In the genomic region with DNA sequence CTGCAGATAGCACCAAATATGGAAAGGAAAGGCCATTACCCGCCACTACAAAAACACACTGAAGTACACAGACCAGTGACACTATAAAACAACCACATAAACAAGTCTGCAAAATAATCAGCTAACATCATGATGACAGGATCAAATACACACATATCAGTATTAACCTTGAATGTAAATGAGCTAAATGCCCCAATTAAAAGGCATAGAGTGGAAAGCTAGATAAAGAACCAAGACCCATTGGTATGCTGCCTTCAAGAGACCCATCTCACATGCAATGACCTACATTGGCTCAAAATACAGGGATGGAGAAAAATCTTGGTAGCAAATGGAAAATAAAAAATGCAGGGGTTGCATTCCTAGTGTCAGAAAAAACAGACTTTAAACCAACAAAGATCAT, we compare ENCODE assay signal across 3 cellular contexts.
A peak's percentile ranks its signal among the peaks of the same experiment; 100 is the strongest.
DNase-seq lines count a peak whose midpoint lies in the region; FAIRE-seq and TF ChIP-seq lines count a peak whose summit lies in the region.
"Not testable (repeated sequence)": the region's sequence is repeated elsewhere in the genome, so short reads cannot be mapped to it uniquely, and the experiment has no call there.

No MANE protein-coding gene starts in this region.

- H3K4me3 ChIP-seq in HEK293 (ENCODE audit: low read depth, low read length): not testable (repeated sequence)
- peak overlapping the region; percentile 14 for H3K4me3 ChIP-seq in endodermal cell (ENCODE audit: low read length)

- FAIRE-seq in H54 (lab: Jason Lieb, UNC): peak; percentile 30

- not testable (repeated sequence) for H3K9ac ChIP-seq in endodermal cell (ENCODE audit: extremely low read depth, low read length, poor library complexity, severe bottlenecking)

- H3K36me3 ChIP-seq in HEK293 (ENCODE audit: control insufficient read depth in 2 of 2, insufficient read depth in 1 of 2, low read length in 2 of 2); endodermal cell (ENCODE audit: control insufficient read depth, insufficient read depth, low read length): not testable (repeated sequence)

- POLR2A ChIA-PET in HEK293 (lab: Yijun Ruan, JAX): not testable (repeated sequence)

- 89% methylated on average over 1 of the region's 1 CpG; no CpG with 5 or more reads in 1 of the 2 experiments for WGBS in endodermal cell (ENCODE audit: insufficient coverage in 1 of 2, insufficient read length in 1 of 2), 2 experiments

- H3K27ac Mint-ChIP-seq in endodermal cell: not testable (repeated sequence)

- H3K27ac ChIP-seq in HEK293 (ENCODE audit: extremely low read depth, low read depth, low read length); endodermal cell (ENCODE audit: low read depth, low read length): not testable (repeated sequence)

- peaks cover 16% of the 10 kb centered on the region for H3K36me3 Mint-ChIP-seq in endodermal cell (ENCODE audit: low read depth)

- DNase-seq in H54 (ENCODE audit: insufficient read length, low spot score); endodermal cell: not testable (repeated sequence)

- not testable (repeated sequence) for H3K4me3 Mint-ChIP-seq in endodermal cell

- CTCF ChIA-PET in HEK293 (lab: Yijun Ruan, JAX): not testable (repeated sequence)

- not testable (repeated sequence) for H3K9me3 ChIP-seq in HEK293 (ENCODE audit: control insufficient read depth, insufficient read depth, low read depth, low read length)
- peaks cover 52% of the 10 kb centered on the region for H3K9me3 ChIP-seq in endodermal cell (ENCODE audit: control insufficient read depth, low read length)

- peaks cover 34% of the 10 kb centered on the region for H3K9me3 Mint-ChIP-seq in endodermal cell

- not testable (repeated sequence) for H3K27me3 Mint-ChIP-seq in endodermal cell (ENCODE audit: insufficient read depth)

- not testable (repeated sequence) for H3K4me1 ChIP-seq in HEK293 (ENCODE audit: control insufficient read depth, insufficient read depth, low read length); endodermal cell (ENCODE audit: control insufficient read depth, insufficient read depth, low read length)

- peaks cover 18% of the 10 kb centered on the region for H3K4me1 Mint-ChIP-seq in endodermal cell

- not testable (repeated sequence) for TF ChIP-seq CTCF in HEK293 (tag by site-specific recombination; IDR thresholded peaks at IDR 0.05); endodermal cell (conservative IDR thresholded peaks at IDR 0.05)

- not testable (repeated sequence) for TF ChIP-seq POLR2A in H54 (IDR thresholded peaks at IDR 0.05; ENCODE audit: low read depth, low read length)

- H3K27me3 ChIP-seq in endodermal cell (ENCODE audit: control insufficient read depth, insufficient read depth, low read length, poor library complexity, severe bottlenecking): not testable (repeated sequence)

TF ChIP-seq in HEK293, 187 proteins besides CTCF, POLR2A, EP300 and RAD21:
- peak; percentile 94 for TF ChIP-seq SETDB1 (IDR thresholded peaks at IDR 0.05; ENCODE audit: insufficient read length, low read length)
- TF ChIP-seq ZNF529 (tag by site-specific recombination; IDR thresholded peaks at IDR 0.05; ENCODE audit: insufficient replicate concordance): peak; percentile 98
- peak; percentile 52; the same call in 1 of the 2 replicates for TF ChIP-seq ZNF549 (tag by site-specific recombination; IDR thresholded peaks at IDR 0.05)
- peak; percentile 94 for TF ChIP-seq TRIM28 (IDR thresholded peaks at IDR 0.05; ENCODE audit: borderline replicate concordance, low read length)
- TF ChIP-seq ZNF610 (tag by site-specific recombination; IDR thresholded peaks at IDR 0.05; ENCODE audit: borderline replicate concordance): peak; percentile 39; the same call in 1 of the 2 replicates
- peak; percentile 82 for TF ChIP-seq ZNF558 (tag by site-specific recombination; IDR thresholded peaks at IDR 0.05)
